Comparison of ENCODE assay signal across 14 cellular contexts in genomic region chr4:190120108-190120507, GRCh38. TPM values are rescaled to one million over a fixed set of nuclear protein-coding genes. Genes with fewer than 3 reads are reported as not detected.
DNase-seq lines count a peak whose midpoint lies in the region; ATAC-seq and TF ChIP-seq lines count a peak whose summit lies in the region.
"Not testable (repeated sequence)": the region's sequence is repeated elsewhere in the genome, so short reads cannot be mapped to it uniquely, and the experiment has no call there.
"Had no signal": no experiment of that assay in that cellular context is flagged by ENCODE, and none has a peak within 500 bp of the region (broad histone marks: within the 10 kb centered on the region; RNA-seq: fewer than 3 reads in every experiment).

No MANE protein-coding gene starts in this region.

- not testable (repeated sequence) for TF ChIP-seq RAD21 in IMR-90 (IDR thresholded peaks at IDR 0.05; ENCODE audit: low read length)

- TF ChIP-seq POLR2A in IMR-90 (IDR thresholded peaks at IDR 0.05; ENCODE audit: low read depth, low read length); testis (IDR thresholded peaks at IDR 0.05): not testable (repeated sequence)

- ATAC-seq in GM21381 (IDR thresholded peaks at IDR 0.05; ENCODE audit: unreplicated experiment) (peak; percentile 56), HG02623 (IDR thresholded peaks at IDR 0.05; ENCODE audit: unreplicated experiment) (peak; percentile 44), IMR-90 (ENCODE audit: low read depth) (peak; percentile 32), lung (ENCODE audit: insufficient read depth, low FRiP score) (peak; percentile 15)

- not testable (repeated sequence) for H4K91ac ChIP-seq in IMR-90 (ENCODE audit: insufficient read depth, low read depth, low read length)

- not testable (repeated sequence) for H3K9ac ChIP-seq in IMR-90 (ENCODE audit: low read depth, low read length)

- in situ Hi-C loops in IMR-90 (cut with MboI; ENCODE audit: low sequenced_read_pairs) = not testable (repeated sequence)

- no CpG with 5 or more reads among the region's 14 CpGs for WGBS in IMR-90 (ENCODE audit: extremely low coverage in 2 of 2, insufficient read length in 1 of 2), 2 experiments
- whole genome bisulfite sequencing in lung, 2 donors = 60 to 62% methylated on average over 8 to 9 of the region's 14 CpGs
- WGBS in testis, 2 donors = 27 to 57% methylated on average over 7 to 9 of the region's 14 CpGs

- not testable (repeated sequence) for H3K27me3 ChIP-seq in IMR-90 (ENCODE audit: control insufficient read depth, insufficient read depth, low read length); lung (ENCODE audit: control insufficient read depth, insufficient read depth); testis

- H3K9me3 ChIP-seq in IMR-90 (ENCODE audit: control insufficient read depth, insufficient read depth, low read length); lung (ENCODE audit: control insufficient read depth in 2 of 2, insufficient read depth in 1 of 2, low read length in 1 of 2); testis: not testable (repeated sequence)

- TF ChIP-seq CTCF in GM12873 (IDR thresholded peaks at IDR 0.05; ENCODE audit: insufficient read depth, low read depth, low read length, missing control alignments) (peak; percentile 41), choroid plexus epithelial cell (conservative IDR thresholded peaks at IDR 0.05; ENCODE audit: low read depth, low read length) (peak; percentile 17), testis (IDR thresholded peaks at IDR 0.05) (peak in 2 of 3 experiments; percentile 21 to 75)
- TF ChIP-seq CTCF in IMR-90 (conservative IDR thresholded peaks at IDR 0.05; ENCODE audit: low read depth, low read length); lung (IDR thresholded peaks at IDR 0.05; ENCODE audit: control extremely low read depth, extremely low read depth): not testable (repeated sequence)

- DNase-seq in IMR-90; choroid plexus epithelial cell (ENCODE audit: low read depth); lung (ENCODE audit: low spot score): not testable (repeated sequence)
- peak; percentile 72 for DNase-seq in activated CD4-positive, alpha-beta T cell treated with anti-CD3 and anti-CD28 coated beads for 48 hours
- peak; percentile 67 for DNase-seq in testis

- H2BK120ac ChIP-seq in IMR-90 (ENCODE audit: low read depth, low read length) = not testable (repeated sequence)

- dilution Hi-C loops in IMR-90 (cut with HindIII; ENCODE audit: low sequenced_read_pairs, unreplicated experiment) = not testable (repeated sequence)

- intact Hi-C loops in IMR-90 (cut with micrococcal nuclease); testis (cut with DNase I; ENCODE audit: low total_unique reads): not testable (repeated sequence)

- not testable (repeated sequence) for H3K18ac ChIP-seq in IMR-90 (ENCODE audit: low read depth, low read length)

- not testable (repeated sequence) for H3K36me3 ChIP-seq in IMR-90 (ENCODE audit: control insufficient read depth, insufficient read depth, low read length); lung (ENCODE audit: control insufficient read depth in 2 of 2, insufficient read depth in 2 of 2, low read length in 2 of 2); testis (ENCODE audit: low read depth, missing control alignments)

- not testable (repeated sequence) for BruUV-seq in IMR-90 (replicated peaks; lab: Mats Ljungman, UMichigan)

- H3K4ac ChIP-seq in IMR-90 (ENCODE audit: low read depth, low read length) = not testable (repeated sequence)

- H2AK9ac ChIP-seq in IMR-90 (replicated peaks; ENCODE audit: low read depth, low read length, poor library complexity) = not testable (repeated sequence)

- CTCF ChIA-PET in IMR-90 (lab: Yijun Ruan, JAX) = not testable (repeated sequence)

- H3K4me1 ChIP-seq in IMR-90 (ENCODE audit: control insufficient read depth, insufficient read depth, low read length); lung (ENCODE audit: control insufficient read depth in 2 of 2, insufficient read depth in 2 of 2, low read length in 2 of 2); testis: not testable (repeated sequence)

- not testable (repeated sequence) for H3K79me1 ChIP-seq in IMR-90 (ENCODE audit: low read depth in 1 of 2, low read length in 2 of 2)

- not testable (repeated sequence) for H2AFZ ChIP-seq in IMR-90 (replicated peaks; ENCODE audit: low read length, poor library complexity)

- not testable (repeated sequence) for H3K9me1 ChIP-seq in IMR-90 (ENCODE audit: insufficient read depth, low read length)

- not testable (repeated sequence) for H4K20me1 ChIP-seq in IMR-90 (ENCODE audit: insufficient read depth, low read length)

- not testable (repeated sequence) for H3K4me3 ChIP-seq in IMR-90 (ENCODE audit: insufficient read depth, low read depth, low read length); choroid plexus epithelial cell (ENCODE audit: low read depth, low read length); lung; testis

- not testable (repeated sequence) for H3K4me2 ChIP-seq in IMR-90 (ENCODE audit: low read depth, low read length)

- H3K27ac ChIP-seq in IMR-90 (ENCODE audit: insufficient read depth, low read length); lung (ENCODE audit: low read depth in 1 of 2, low read length in 1 of 2); testis: not testable (repeated sequence)

- H2BK15ac ChIP-seq in IMR-90 (ENCODE audit: low read depth, low read length) = not testable (repeated sequence)

- not testable (repeated sequence) for H2BK5ac ChIP-seq in IMR-90 (ENCODE audit: low read depth, low read length, poor library complexity, severe bottlenecking)

- POLR2A ChIA-PET in IMR-90 (lab: Charles Lee; ENCODE audit: unreplicated experiment) = not testable (repeated sequence)

- not testable (repeated sequence) for H4K5ac ChIP-seq in IMR-90 (ENCODE audit: low read depth, low read length)

- H2AK5ac ChIP-seq in IMR-90 (ENCODE audit: low read depth, low read length) = not testable (repeated sequence)

- not testable (repeated sequence) for H4K8ac ChIP-seq in IMR-90 (ENCODE audit: low read depth in 2 of 2, low read length in 2 of 2)

- not testable (repeated sequence) for H3K14ac ChIP-seq in IMR-90 (replicated peaks; ENCODE audit: low read depth, low read length)

- not testable (repeated sequence) for H3K56ac ChIP-seq in IMR-90 (ENCODE audit: extremely low read depth, insufficient read depth, low read length)

- not testable (repeated sequence) for H3K23ac ChIP-seq in IMR-90 (ENCODE audit: low read depth, low read length)

- not testable (repeated sequence) for H2BK20ac ChIP-seq in IMR-90 (ENCODE audit: low read depth, low read length)

RNA-seq across cellular contexts. Expression of gene DUX4, which starts 53.5 kb away (rescaled TPM):
- total RNA-seq in IMR-90 (2012; rRNA removed) (not detected in 2 replicates), lung (not detected), testis (not detected)
- polyA plus RNA-seq in IMR-90 (2012; rRNA removed) (not detected in 2 replicates), lung (not detected), testis (ENCODE audit: insufficient read depth, low read depth, low replicate concordance) (1.1 TPM)
- polyA plus RNA-seq in IMR-90 (2012; cell fraction: cytosol; rRNA removed) = not detected in 2 replicates
- not detected in 2 replicates for polyA plus RNA-seq in IMR-90 (2012; cell fraction: nucleus; rRNA removed; ENCODE audit: low replicate concordance)
- total RNA-seq: cerebellum, endothelial cell of umbilical vein, gastroesophageal sphincter, lung microvascular endothelial cell, SK-MEL-5, subcutaneous adipose tissue had no signal
- polyA plus RNA-seq: endothelial cell of umbilical vein had no signal

RNA-seq across cellular contexts. Expression of gene DBET, which starts 55.8 kb away (rescaled TPM):
- total RNA-seq in IMR-90 (2012; rRNA removed) = not detected in 2 replicates
- polyA plus RNA-seq in IMR-90 (2012; rRNA removed) = not detected in 2 replicates
- not detected in 2 replicates for polyA plus RNA-seq in IMR-90 (2012; cell fraction: cytosol; rRNA removed)
- not detected in 2 replicates for polyA plus RNA-seq in IMR-90 (2012; cell fraction: nucleus; rRNA removed; ENCODE audit: low replicate concordance)
- not detected for total RNA-seq in lung
- not detected for polyA plus RNA-seq in lung
- total RNA-seq in testis = not detected
- not detected for polyA plus RNA-seq in testis (ENCODE audit: insufficient read depth, low read depth, low replicate concordance)
- total RNA-seq: cerebellum, endothelial cell of umbilical vein, gastroesophageal sphincter, lung microvascular endothelial cell, SK-MEL-5, subcutaneous adipose tissue had no signal
- polyA plus RNA-seq: endothelial cell of umbilical vein had no signal
